8 cellular contexts compared by ENCODE assay signal in the genomic region with DNA sequence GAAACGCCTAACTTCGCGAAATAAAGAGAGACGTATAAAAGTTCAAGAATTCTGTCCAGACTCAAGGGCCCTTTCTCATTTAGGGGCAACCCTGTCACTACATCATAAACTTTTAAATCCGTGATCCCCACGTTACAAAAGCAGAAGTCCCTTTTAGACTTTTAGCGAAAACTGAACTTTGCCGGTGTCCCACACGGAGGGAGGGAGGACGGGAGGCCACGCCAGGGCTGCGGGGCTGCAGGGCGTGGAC. TPM values are rescaled to one million over a fixed set of nuclear protein-coding genes. Genes with fewer than 3 reads are reported as not detected.
A peak's percentile ranks its signal among the peaks of the same experiment; 100 is the strongest.
DNase-seq lines count a peak whose midpoint lies in the region; ATAC-seq and TF ChIP-seq lines count a peak whose summit lies in the region.

No MANE protein-coding gene starts in this region.

- peaks cover 39 to 49% of the 10 kb centered on the region in 2 donors for H3K4me1 Mint-ChIP-seq in natural killer cell treated with Interleukin-12 subunit alpha and Interleukin-12 subunit beta and Interleukin-15 and Interleukin-18, amount 100 ng/mL, for 72 hours (ENCODE audit: low read depth in 2 of 2)

- H3K4me3 Mint-ChIP-seq in natural killer cell treated with Interleukin-12 subunit alpha and Interleukin-12 subunit beta and Interleukin-15 and Interleukin-18, amount 100 ng/mL, for 72 hours = peak overlapping the region; percentile 93

- H3K27ac ChIP-seq in caudate nucleus (ENCODE audit: low read depth, low read length) = no peak overlapping the region

- no peaks in the 10 kb centered on the region for H3K9me3 Mint-ChIP-seq in natural killer cell treated with Interleukin-12 subunit alpha and Interleukin-12 subunit beta and Interleukin-15 and Interleukin-18, amount 100 ng/mL, for 72 hours

- DNase-seq in Kasumi-1 (lab: John Stamatoyannopoulos, UW) (peak; percentile 32 to 40), cardiac fibroblast (ENCODE audit: low read depth in 2 of 2) (no peak), activated gamma-delta T cell treated with Interleukin-2 at 50 U/mL for 16 hours (no peak), caudate nucleus (lab: John Stamatoyannopoulos, UW) (no peak)
- DNase-seq in natural killer cell treated with Interleukin-12 subunit alpha and Interleukin-12 subunit beta and Interleukin-15 and Interleukin-18, amount 100 ng/mL, for 72 hours (ENCODE audit: low spot score) = no peak

- ATAC-seq in GM18909 (IDR thresholded peaks at IDR 0.05; ENCODE audit: poor library complexity, unreplicated experiment) = peak; percentile 11
- no peak for ATAC-seq in natural killer cell treated with Interleukin-12 subunit alpha and Interleukin-12 subunit beta and Interleukin-15 and Interleukin-18, amount 100 ng/mL, for 72 hours
- no peak for ATAC-seq in GM19035 (IDR thresholded peaks at IDR 0.05; ENCODE audit: unreplicated experiment)
- no peak for ATAC-seq in GM19452 (IDR thresholded peaks at IDR 0.05; ENCODE audit: unreplicated experiment)

- H3K27ac Mint-ChIP-seq in natural killer cell treated with Interleukin-12 subunit alpha and Interleukin-12 subunit beta and Interleukin-15 and Interleukin-18, amount 100 ng/mL, for 72 hours = peak overlapping the region; percentile 65 to 79

- no peak for TF ChIP-seq CTCF in cardiac fibroblast (IDR thresholded peaks at IDR 0.05; ENCODE audit: low read depth, low read length)

- peak overlapping the region; percentile 97 to 99 for H3K4me3 ChIP-seq in cardiac fibroblast (replicated peaks in 1 of 2; ENCODE audit: low read depth in 2 of 2, low read length in 2 of 2)

- no peaks in the 10 kb centered on the region for H3K27me3 Mint-ChIP-seq in natural killer cell treated with Interleukin-12 subunit alpha and Interleukin-12 subunit beta and Interleukin-15 and Interleukin-18, amount 100 ng/mL, for 72 hours

- no peaks in the 10 kb centered on the region for H3K36me3 Mint-ChIP-seq in natural killer cell treated with Interleukin-12 subunit alpha and Interleukin-12 subunit beta and Interleukin-15 and Interleukin-18, amount 100 ng/mL, for 72 hours

RNA-seq across cellular contexts. Expression of gene F2R, which starts 0.5 kb away (rescaled TPM):
- 10 to 100 TPM in 1 of 2 donors, 1 to 10 TPM in 1; 8.1 to 23.7 TPM for total RNA-seq in natural killer cell treated with Interleukin-12 subunit alpha and Interleukin-12 subunit beta and Interleukin-15 and Interleukin-18, amount 100 ng/mL, for 72 hours

Comparison
In these comparisons a context has a peak if more than half of its experiments do, and no peak if none do; other contexts are left out.
1. DNase-seq: peak in Kasumi-1 (2 of 2); none in cardiac fibroblast (0 of 2), natural killer cell treated with Interleukin-12 subunit alpha and Interleukin-12 subunit beta and Interleukin-15 and Interleukin-18, amount 100 ng/mL, for 72 hours (single experiment), activated gamma-delta T cell treated with Interleukin-2 at 50 U/mL for 16 hours (single experiment) and caudate nucleus (0 of 61).